Comparison of ENCODE assay signal across 8 cellular contexts in genomic region chr20:44080646-44081267, GRCh38.
DNase-seq lines count a peak whose midpoint lies in the region; ATAC-seq and TF ChIP-seq lines count a peak whose summit lies in the region.

No MANE protein-coding gene starts in this region.

- DNase-seq in DMS114 treated with DMSO at 0.1 percent for 48 hours (lab: John Stamatoyannopoulos, UW; ENCODE audit: unreplicated experiment): peak; percentile 54
- peak; percentile 79 for DNase-seq in H4 (ENCODE audit: low spot score)
- peak; percentile 76 for DNase-seq in NCI-H1105 treated with DMSO at 0.1 percent for 48 hours (lab: John Stamatoyannopoulos, UW)
- peak; percentile 84 for DNase-seq in SW480 (ENCODE audit: low spot score)
- peak; percentile 66 to 94 (median 79) for DNase-seq in adrenal gland
- DNase-seq in left ventricle myocardium superior: peak; percentile 67
- peak; percentile 78 for DNase-seq in sciatic nerve (ENCODE audit: low spot score)

- ATAC-seq in left ventricle myocardium superior (peak; percentile 78), sciatic nerve (peak; percentile 88), HG02763 (IDR thresholded peaks at IDR 0.05; ENCODE audit: unreplicated experiment) (no peak)

- no peak overlapping the region for H3K4me3 ChIP-seq in adrenal gland

- TF ChIP-seq CTCF in adrenal gland (IDR thresholded peaks at IDR 0.05): peak; percentile 98 to 99 (median 99)

- intact Hi-C loops in adrenal gland (cut with DNase I) (loop anchor here in 1 of 2 donors (2.0 to 10.0 kb wide), 2 partner anchors 332 to 636 kb away; no protein-coding TSS in a partner anchor), left ventricle myocardium superior (cut with micrococcal nuclease) (loop anchor here (2.0 kb wide), 1 partner anchor 330 kb away; no protein-coding TSS in a partner anchor), sciatic nerve (cut with DNase I) (no loop called here)

- no peak for TF ChIP-seq POLR2A in adrenal gland (IDR thresholded peaks at IDR 0.05)

- no peak overlapping the region for H3K27ac ChIP-seq in adrenal gland

- no peaks in the 10 kb centered on the region for H3K9me3 ChIP-seq in adrenal gland (replicated peaks in 1 of 3)

- no peaks in the 10 kb centered on the region for H3K27me3 ChIP-seq in adrenal gland

- 14 to 18% (median 16%) methylated on average over 7 to 8 of the region's 8 CpGs for WGBS in adrenal gland, 4 donors

- no peaks in the 10 kb centered on the region for H3K36me3 ChIP-seq in adrenal gland (replicated peaks in 1 of 2)

- no peaks in the 10 kb centered on the region for H3K4me1 ChIP-seq in adrenal gland (replicated peaks in 1 of 2)
